10 cellular contexts compared by ENCODE assay signal in genomic region chr6:20377623-20378265, GRCh38. TPM values are rescaled to one million over a fixed set of nuclear protein-coding genes. Genes with fewer than 3 reads are reported as not detected.
DNase-seq lines count a peak whose midpoint lies in the region; ATAC-seq, FAIRE-seq and TF ChIP-seq lines count a peak whose summit lies in the region.
"Had no signal": no experiment of that assay in that cellular context is flagged by ENCODE, and none has a peak within 500 bp of the region (broad histone marks: within the 10 kb centered on the region; RNA-seq: fewer than 3 reads in every experiment).

No MANE protein-coding gene starts in this region.

- peaks cover 3% of the 10 kb centered on the region for H3K27me3 Mint-ChIP-seq in brain
- no peaks in the 10 kb centered on the region for H3K27me3 Mint-ChIP-seq in naive B cell
- H3K27me3 Mint-ChIP-seq: type B pancreatic cell had no signal

- peak overlapping the region in 4 of 5 experiments; percentile 8 to 41 (median 14) for H3K4me3 Mint-ChIP-seq in brain
- H3K4me3 Mint-ChIP-seq in naive B cell, result peak overlapping the region in 4 of 8 donors; percentile 21 to 58 (median 39)
- H3K4me3 Mint-ChIP-seq: type B pancreatic cell had no signal

- H3K4me1 Mint-ChIP-seq in brain (peaks cover 21% of the 10 kb centered on the region), naive B cell (peaks cover 13 to 17% (median 15%) of the 10 kb centered on the region in 3 donors)

- ATAC-seq in naive B cell (ENCODE audit: low read depth in 2 of 2), result peak; percentile 86 to 89
- ATAC-seq: HCT116 had no signal

- H3K9me3 Mint-ChIP-seq in brain, result peaks cover 0 to 4% (median 0%) of the 10 kb centered on the region in 5 experiments
- no peaks in the 10 kb centered on the region for H3K9me3 Mint-ChIP-seq in naive B cell

- no peak for FAIRE-seq in GM19239 (lab: Jason Lieb, UNC)

- no peaks in the 10 kb centered on the region for H3K36me3 Mint-ChIP-seq in brain
- no peaks in the 10 kb centered on the region for H3K36me3 Mint-ChIP-seq in naive B cell
- H3K36me3 Mint-ChIP-seq: type B pancreatic cell had no signal

- TF ChIP-seq CTCF in brain (conservative IDR thresholded peaks at IDR 0.05), result no peak

- DNase-seq in EH (ENCODE audit: low read depth), result peak; percentile 81
- DNase-seq in LHCN-M2 (ENCODE audit: low read depth), result peak; percentile 49
- DNase-seq in naive B cell, result peak; percentile 29
- no peak for DNase-seq in NCI-H510A treated with DMSO at 0.1 percent for 48 hours (lab: John Stamatoyannopoulos, UW)
- DNase-seq in NCI-H2227 treated with DMSO at 0.1 percent for 48 hours (lab: John Stamatoyannopoulos, UW), result no peak
- DNase-seq in stimulated activated CD4-positive, alpha-beta T cell treated with anti-CD3 and anti-CD28 coated beads, Interleukin-4, amount 100 ng/mL, for 24 hours, result no peak
- DNase-seq in GM19239 (ENCODE audit: insufficient read length, low spot score), result no peak

- H3K27ac Mint-ChIP-seq in brain (peak overlapping the region in 4 of 5 experiments; percentile 14 to 95 (median 50)), naive B cell (peak overlapping the region in 3 of 6 donors; percentile 57 to 67 (median 59))
- H3K27ac Mint-ChIP-seq: type B pancreatic cell had no signal

RNA-seq across cellular contexts. Expression of gene E2F3, which starts 23.9 kb away (rescaled TPM):
- total RNA-seq in LHCN-M2 (2014; rRNA removed), result 7.1 and 7.6 TPM in 2 replicates
- polyA plus RNA-seq in LHCN-M2 (2012), result 5.8 TPM
- polyA plus RNA-seq in brain (ENCODE audit: insufficient read depth, low read depth, low replicate concordance), result 8.3 TPM
- polyA plus RNA-seq in naive B cell (ENCODE audit: low read depth in 6 of 6), result 1 to 10 TPM in 5 of 6 donors, under 1 TPM in 1; 0.94 to 3.4 (median 2.6) TPM

Comparison
In these comparisons a context has a peak if more than half of its experiments do, and no peak if none do; other contexts are left out.
1. DNase-seq: peak in EH (single experiment), LHCN-M2 (single experiment) and naive B cell (single experiment); none in NCI-H510A treated with DMSO at 0.1 percent for 48 hours (single experiment), NCI-H2227 treated with DMSO at 0.1 percent for 48 hours (single experiment), stimulated activated CD4-positive, alpha-beta T cell treated with anti-CD3 and anti-CD28 coated beads, Interleukin-4, amount 100 ng/mL, for 24 hours (single experiment) and GM19239 (single experiment).